ENCODE assay signal across 33 cellular contexts in the genomic region with DNA sequence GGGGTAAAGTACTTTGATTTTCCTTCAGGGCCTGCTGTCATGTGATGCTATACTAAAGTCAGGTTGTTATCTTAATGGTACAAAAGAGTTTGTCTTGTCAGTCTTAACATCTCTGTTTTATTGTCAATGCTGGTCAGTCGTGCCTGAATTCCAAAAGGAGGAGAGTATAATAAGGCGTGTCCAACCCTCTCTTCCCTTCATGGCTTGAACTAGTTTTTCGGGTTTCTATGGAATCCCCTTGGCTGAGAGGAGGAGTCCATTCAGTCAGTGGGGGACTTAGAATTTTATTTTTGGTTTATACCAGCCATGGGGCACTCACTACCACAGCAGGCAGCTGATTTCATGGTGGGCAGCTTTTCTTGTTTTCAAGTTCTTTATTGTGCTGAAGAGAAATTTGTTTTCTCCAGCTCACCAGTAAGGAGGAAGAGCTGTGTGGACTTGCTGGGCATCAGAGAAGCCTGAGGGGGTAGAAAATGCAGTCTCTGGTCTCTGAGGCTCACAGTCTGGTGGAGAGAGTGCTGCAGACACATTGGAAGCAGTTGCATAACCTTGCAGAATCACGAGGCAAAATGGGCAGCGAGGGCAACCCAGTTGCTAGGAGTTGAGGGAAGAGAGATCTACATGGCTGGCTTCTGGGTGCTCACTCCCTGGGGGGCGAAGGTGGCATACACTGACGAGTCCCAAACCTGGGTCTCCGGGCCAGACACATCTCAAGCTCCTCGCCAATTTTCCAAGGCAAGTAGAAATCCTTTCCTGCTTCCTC.
A peak's percentile ranks its signal among the peaks of the same experiment; 100 is the strongest.
DNase-seq lines count a peak whose midpoint lies in the region; ATAC-seq and TF ChIP-seq lines count a peak whose summit lies in the region.
"Had no signal": no experiment of that assay in that cellular context is flagged by ENCODE, and none has a peak within 500 bp of the region (broad histone marks: within the 10 kb centered on the region; RNA-seq: fewer than 3 reads in every experiment).

No MANE protein-coding gene starts in this region.

- ATAC-seq in left ventricle myocardium superior = peak; percentile 27
- no peak for ATAC-seq in HG02852 (IDR thresholded peaks at IDR 0.05; ENCODE audit: unreplicated experiment)
- ATAC-seq in GM19452 (IDR thresholded peaks at IDR 0.05; ENCODE audit: unreplicated experiment) = no peak
- ATAC-seq: activated CD8-positive, alpha-beta T cell treated with anti-CD3 and anti-CD28 coated beads for 36 hours; CD8-positive, alpha-beta T cell; HCT116; Panc1 had no signal

- H3K36me3 ChIP-seq in right atrium auricular region (no peaks in the 10 kb centered on the region), neural progenitor cell (no peaks in the 10 kb centered on the region)
- H3K36me3 ChIP-seq: BE2C, heart left ventricle, suprapubic skin, uterus had no signal

- intact Hi-C loops in left ventricle myocardium superior (cut with micrococcal nuclease) = no loop called here

- H3K27ac Mint-ChIP-seq in neural progenitor cell = peak overlapping the region; percentile 54
- H3K27ac Mint-ChIP-seq: activated CD8-positive, alpha-beta T cell treated with anti-CD3 and anti-CD28 coated beads for 36 hours; activated naive CD4-positive, alpha-beta T cell treated with anti-CD3 and anti-CD28 coated beads for 36 hours; activated T-helper 1 cell treated with anti-CD3 and anti-CD28 coated beads, Interleukin-12 subunit alpha, Interleukin-12 subunit beta, Interleukin-2, Interleukin-4 antibody, amounts not matched to agents 30 ng/mL and 10 ng/mL and 1 ng/mL, durations not matched to agents 14 hours and 24 hours and 36 hours; CD8-positive, alpha-beta T cell; nephron progenitor cell; T-helper 2 cell treated with Interferon-gamma antibody and Interleukin-4, amounts not matched to agents 5 μg/mL and 100 μg/mL, for 36 hours had no signal

- no peaks in the 10 kb centered on the region for H3F3A ChIP-seq in neural progenitor cell (ENCODE audit: low read depth)

- H3K4me3 ChIP-seq in right atrium auricular region (no peak overlapping the region), neural progenitor cell (no peak overlapping the region)
- H3K4me3 ChIP-seq: heart left ventricle, lung, suprapubic skin, uterus had no signal

- no peak for DNase-seq in left ventricle myocardium superior
- no peak for DNase-seq in right atrium auricular region (ENCODE audit: low spot score)
- no peak for DNase-seq in neural progenitor cell (ENCODE audit: low spot score)
- DNase-seq in iPS-NIHi7 (ENCODE audit: extremely low spot score) = no peak
- DNase-seq: ACHN; activated CD8-positive, alpha-beta memory T cell treated with anti-CD3 and anti-CD28 coated beads, Interleukin-2, amount 50 U/mL, for 48 hours; activated CD8-positive, alpha-beta T cell treated with anti-CD3 and anti-CD28 coated beads for 36 hours; activated naive CD4-positive, alpha-beta T cell treated with anti-CD3 and anti-CD28 coated beads for 36 hours; BE2C; CD8-positive, alpha-beta T cell; cerebellar nuclear complex; foreskin melanocyte; IMR-90; kidney; MV-4-11; NCI-H1436 treated with DMSO at 0.1 percent for 48 hours; NCI-H2081 treated with DMSO at 0.1 percent for 48 hours; NCI-H524; nephron progenitor cell; SIG-M5; small intestine; stimulated activated naive CD4-positive, alpha-beta T cell had no signal

- no peak overlapping the region for H2AFZ ChIP-seq in neural progenitor cell (replicated peaks)

- H4K20me1 ChIP-seq in neural progenitor cell (ENCODE audit: low read depth) = no peaks in the 10 kb centered on the region

- no peak overlapping the region for H3K4me2 ChIP-seq in neural progenitor cell

- H3K36me3 Mint-ChIP-seq in neural progenitor cell = no peaks in the 10 kb centered on the region
- H3K36me3 Mint-ChIP-seq: CD8-positive, alpha-beta T cell had no signal

- H3K27ac ChIP-seq in right atrium auricular region (peak overlapping the region in 1 of 2 donors; percentile 44), angular gyrus (ENCODE audit: low read depth, low read length) (peak overlapping the region; percentile 24), neural progenitor cell (no peak overlapping the region)
- H3K27ac ChIP-seq: suprapubic skin had no signal

- H3K79me2 ChIP-seq in neural progenitor cell (ENCODE audit: low read depth) = no peaks in the 10 kb centered on the region

- peaks cover 0 to 18% of the 10 kb centered on the region in 2 donors for H3K4me1 ChIP-seq in right atrium auricular region
- no peaks in the 10 kb centered on the region for H3K4me1 ChIP-seq in neural progenitor cell
- H3K4me1 ChIP-seq: BE2C, suprapubic skin, uterus had no signal

- H3K4me1 Mint-ChIP-seq in neural progenitor cell = peaks cover 8% of the 10 kb centered on the region

- no peak overlapping the region for H3K4me3 Mint-ChIP-seq in neural progenitor cell
- H3K4me3 Mint-ChIP-seq: activated CD8-positive, alpha-beta T cell treated with anti-CD3 and anti-CD28 coated beads for 36 hours; activated naive CD4-positive, alpha-beta T cell treated with anti-CD3 and anti-CD28 coated beads for 36 hours; activated T-helper 1 cell treated with anti-CD3 and anti-CD28 coated beads, Interleukin-12 subunit alpha, Interleukin-12 subunit beta, Interleukin-2, Interleukin-4 antibody, amounts not matched to agents 30 ng/mL and 10 ng/mL and 1 ng/mL, durations not matched to agents 14 hours and 24 hours and 36 hours; CD8-positive, alpha-beta T cell; nephron progenitor cell; T-helper 2 cell treated with Interferon-gamma antibody and Interleukin-4, amounts not matched to agents 5 μg/mL and 100 μg/mL, for 36 hours had no signal

- no peaks in the 10 kb centered on the region for H3K27me3 ChIP-seq in right atrium auricular region
- no peaks in the 10 kb centered on the region for H3K27me3 ChIP-seq in neural progenitor cell
- H3K27me3 ChIP-seq: BE2C, heart left ventricle, suprapubic skin, uterus had no signal

- H3K9me3 ChIP-seq in right atrium auricular region = no peaks in the 10 kb centered on the region
- no peaks in the 10 kb centered on the region for H3K9me3 ChIP-seq in neural progenitor cell (ENCODE audit: low read depth)
- H3K9me3 ChIP-seq: BE2C, heart left ventricle, suprapubic skin, uterus had no signal

- H3K9ac ChIP-seq in neural progenitor cell = no peak overlapping the region

- H3K27me3 Mint-ChIP-seq in neural progenitor cell (ENCODE audit: insufficient read depth, low read depth) = peaks cover 8% of the 10 kb centered on the region
- H3K27me3 Mint-ChIP-seq: activated CD8-positive, alpha-beta T cell treated with anti-CD3 and anti-CD28 coated beads for 36 hours had no signal

- TF ChIP-seq CTCF in right atrium auricular region (IDR thresholded peaks at IDR 0.05) (no peak), neural progenitor cell (IDR thresholded peaks at IDR 0.05) (no peak)

- peaks cover 12% of the 10 kb centered on the region for H3K9me3 Mint-ChIP-seq in neural progenitor cell
- H3K9me3 Mint-ChIP-seq: activated CD8-positive, alpha-beta T cell treated with anti-CD3 and anti-CD28 coated beads for 36 hours; activated naive CD4-positive, alpha-beta T cell treated with anti-CD3 and anti-CD28 coated beads for 36 hours; activated T-helper 1 cell treated with anti-CD3 and anti-CD28 coated beads, Interleukin-12 subunit alpha, Interleukin-12 subunit beta, Interleukin-2, Interleukin-4 antibody, amounts not matched to agents 30 ng/mL and 10 ng/mL and 1 ng/mL, durations not matched to agents 14 hours and 24 hours and 36 hours; T-helper 2 cell treated with Interferon-gamma antibody and Interleukin-4, amounts not matched to agents 5 μg/mL and 100 μg/mL, for 36 hours had no signal
